Comparison of ENCODE assay signal across 9 cellular contexts in the genomic region with DNA sequence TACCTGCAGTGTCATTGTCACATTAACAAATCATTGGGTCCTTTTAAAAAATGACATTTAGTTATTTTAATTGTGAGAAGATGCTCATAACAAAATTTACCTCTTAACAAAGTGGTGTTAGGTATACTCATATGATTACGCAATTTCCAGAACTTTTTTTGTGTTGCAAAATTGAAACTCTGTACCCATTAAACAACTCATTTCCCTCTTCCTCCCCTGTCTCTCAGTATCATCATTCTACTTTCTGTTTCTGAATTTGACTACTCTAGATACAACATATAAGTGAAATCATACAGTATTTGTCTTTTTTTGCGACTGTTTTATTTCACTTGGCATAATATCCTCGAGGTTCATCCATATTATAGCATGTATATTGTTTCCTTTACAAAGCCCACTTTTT. TPM values are rescaled to one million over a fixed set of nuclear protein-coding genes. Genes with fewer than 3 reads are reported as not detected.
DNase-seq lines count a peak whose midpoint lies in the region; ATAC-seq, FAIRE-seq and TF ChIP-seq lines count a peak whose summit lies in the region.
"Had no signal": no experiment of that assay in that cellular context is flagged by ENCODE, and none has a peak within 500 bp of the region (broad histone marks: within the 10 kb centered on the region; RNA-seq: fewer than 3 reads in every experiment).

No MANE protein-coding gene starts in this region.

- no peak for FAIRE-seq in bronchial epithelial cell (lab: Jason Lieb, UNC)
- FAIRE-seq: colon had no signal

- no peak overlapping the region for H3K27ac Mint-ChIP-seq in type B pancreatic cell

- intact Hi-C loops in left ventricle myocardium superior (cut with micrococcal nuclease): no loop called here

- no peaks in the 10 kb centered on the region for H3K27me3 ChIP-seq in bronchial epithelial cell (ENCODE audit: control insufficient read depth, insufficient read depth, low read length)

- ATAC-seq in GM18511 (IDR thresholded peaks at IDR 0.05; ENCODE audit: unreplicated experiment): peak; percentile 99
- peak; percentile 98 for ATAC-seq in GM21515 (IDR thresholded peaks at IDR 0.05; ENCODE audit: unreplicated experiment)
- peak; percentile 98 for ATAC-seq in HG03354 (IDR thresholded peaks at IDR 0.05; ENCODE audit: poor library complexity, severe bottlenecking, unreplicated experiment)
- ATAC-seq in left ventricle myocardium superior: no peak

- no peaks in the 10 kb centered on the region for H3K27me3 Mint-ChIP-seq in type B pancreatic cell

- no peak overlapping the region for H3K4me3 Mint-ChIP-seq in type B pancreatic cell

- H3K36me3 ChIP-seq in bronchial epithelial cell (ENCODE audit: control insufficient read depth, insufficient read depth, low read length): no peaks in the 10 kb centered on the region

- no peaks in the 10 kb centered on the region for H3K4me1 Mint-ChIP-seq in type B pancreatic cell (ENCODE audit: unreplicated experiment)

- DNase-seq in bronchial epithelial cell (ENCODE audit: low read depth) (peak; percentile 35), HuH-7.5 (ENCODE audit: low spot score) (no peak), SHP77 treated with DMSO at 0.1 percent for 48 hours (lab: John Stamatoyannopoulos, UW) (no peak), left ventricle myocardium superior (no peak), type B pancreatic cell (ENCODE audit: extremely low spot score, unreplicated experiment) (no peak)

- no peaks in the 10 kb centered on the region for H3K9me3 Mint-ChIP-seq in type B pancreatic cell

- TF ChIP-seq CTCF in bronchial epithelial cell (IDR thresholded peaks at IDR 0.05; ENCODE audit: insufficient read depth, low read length, severe bottlenecking): no peak
- no peak for TF ChIP-seq CTCF in type B pancreatic cell (conservative IDR thresholded peaks at IDR 0.05)

- H3K4me3 ChIP-seq in bronchial epithelial cell (ENCODE audit: low read depth, low read length): no peak overlapping the region

- H3K36me3 Mint-ChIP-seq in type B pancreatic cell: peaks cover 16% of the 10 kb centered on the region

RNA-seq across cellular contexts. Expression of a gene that starts 58.7 kb away (rescaled TPM):
- total RNA-seq in bronchial epithelial cell: 2.1 and 2.9 TPM in 2 replicates
- total RNA-seq in left ventricle myocardium superior: 1.7 TPM
- 1.8 and 17.5 TPM in 2 replicates for total RNA-seq in type B pancreatic cell (ENCODE audit: low replicate concordance)

RNA-seq across cellular contexts. Expression of a gene that starts 59.5 kb away (rescaled TPM):
- total RNA-seq in bronchial epithelial cell: 40.8 and 47.6 TPM in 2 replicates
- 40.4 TPM for total RNA-seq in left ventricle myocardium superior
- total RNA-seq in type B pancreatic cell (ENCODE audit: low replicate concordance): 85.7 and 129 TPM in 2 replicates
